1 cellular context compared by ENCODE assay signal in the genomic region with DNA sequence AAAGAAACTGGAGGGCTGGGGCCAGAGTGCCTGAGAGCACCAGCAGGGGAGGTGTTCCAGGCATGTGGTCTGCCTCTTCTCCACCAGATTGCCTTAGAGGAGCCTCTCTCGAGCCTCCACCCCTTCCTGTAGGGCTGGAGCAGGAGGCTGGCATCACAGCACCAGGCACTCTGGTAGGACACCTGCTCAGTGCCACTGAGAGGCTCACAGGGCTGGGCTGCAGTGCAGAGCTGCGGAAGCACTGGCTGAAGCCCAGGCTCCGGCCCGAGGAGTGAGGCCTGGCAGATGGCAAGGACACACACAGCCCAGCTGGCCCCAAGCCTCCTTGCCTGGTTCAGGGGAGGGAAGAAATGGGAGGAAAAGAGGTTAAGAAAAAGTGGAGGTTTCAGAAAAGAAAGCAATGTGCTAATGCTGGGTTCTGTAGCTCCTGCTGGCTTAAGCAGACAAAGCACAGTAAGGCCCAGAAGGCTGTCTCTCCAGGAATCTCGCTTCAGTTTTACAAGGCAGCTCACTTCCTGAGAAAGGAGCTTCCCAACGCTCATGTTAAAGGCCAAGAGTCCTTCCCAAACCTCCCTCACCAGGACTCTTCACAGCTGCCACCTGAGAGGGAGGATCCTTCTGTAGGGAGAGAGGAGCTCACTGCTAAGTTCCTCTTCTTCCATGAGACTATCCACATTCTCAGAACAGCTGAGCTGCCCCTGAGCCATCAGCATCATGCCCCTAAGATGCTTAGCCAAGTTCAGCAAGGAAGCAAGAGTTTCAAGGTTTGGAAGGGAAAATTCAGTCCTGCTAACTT.
TF ChIP-seq lines count a peak whose summit lies in the region.

No MANE protein-coding gene starts in this region.

TF ChIP-seq in GM23338, 12 proteins besides CTCF, POLR2A, EP300 and RAD21 (continued from another document):
- TF ChIP-seq, protein P1, sequence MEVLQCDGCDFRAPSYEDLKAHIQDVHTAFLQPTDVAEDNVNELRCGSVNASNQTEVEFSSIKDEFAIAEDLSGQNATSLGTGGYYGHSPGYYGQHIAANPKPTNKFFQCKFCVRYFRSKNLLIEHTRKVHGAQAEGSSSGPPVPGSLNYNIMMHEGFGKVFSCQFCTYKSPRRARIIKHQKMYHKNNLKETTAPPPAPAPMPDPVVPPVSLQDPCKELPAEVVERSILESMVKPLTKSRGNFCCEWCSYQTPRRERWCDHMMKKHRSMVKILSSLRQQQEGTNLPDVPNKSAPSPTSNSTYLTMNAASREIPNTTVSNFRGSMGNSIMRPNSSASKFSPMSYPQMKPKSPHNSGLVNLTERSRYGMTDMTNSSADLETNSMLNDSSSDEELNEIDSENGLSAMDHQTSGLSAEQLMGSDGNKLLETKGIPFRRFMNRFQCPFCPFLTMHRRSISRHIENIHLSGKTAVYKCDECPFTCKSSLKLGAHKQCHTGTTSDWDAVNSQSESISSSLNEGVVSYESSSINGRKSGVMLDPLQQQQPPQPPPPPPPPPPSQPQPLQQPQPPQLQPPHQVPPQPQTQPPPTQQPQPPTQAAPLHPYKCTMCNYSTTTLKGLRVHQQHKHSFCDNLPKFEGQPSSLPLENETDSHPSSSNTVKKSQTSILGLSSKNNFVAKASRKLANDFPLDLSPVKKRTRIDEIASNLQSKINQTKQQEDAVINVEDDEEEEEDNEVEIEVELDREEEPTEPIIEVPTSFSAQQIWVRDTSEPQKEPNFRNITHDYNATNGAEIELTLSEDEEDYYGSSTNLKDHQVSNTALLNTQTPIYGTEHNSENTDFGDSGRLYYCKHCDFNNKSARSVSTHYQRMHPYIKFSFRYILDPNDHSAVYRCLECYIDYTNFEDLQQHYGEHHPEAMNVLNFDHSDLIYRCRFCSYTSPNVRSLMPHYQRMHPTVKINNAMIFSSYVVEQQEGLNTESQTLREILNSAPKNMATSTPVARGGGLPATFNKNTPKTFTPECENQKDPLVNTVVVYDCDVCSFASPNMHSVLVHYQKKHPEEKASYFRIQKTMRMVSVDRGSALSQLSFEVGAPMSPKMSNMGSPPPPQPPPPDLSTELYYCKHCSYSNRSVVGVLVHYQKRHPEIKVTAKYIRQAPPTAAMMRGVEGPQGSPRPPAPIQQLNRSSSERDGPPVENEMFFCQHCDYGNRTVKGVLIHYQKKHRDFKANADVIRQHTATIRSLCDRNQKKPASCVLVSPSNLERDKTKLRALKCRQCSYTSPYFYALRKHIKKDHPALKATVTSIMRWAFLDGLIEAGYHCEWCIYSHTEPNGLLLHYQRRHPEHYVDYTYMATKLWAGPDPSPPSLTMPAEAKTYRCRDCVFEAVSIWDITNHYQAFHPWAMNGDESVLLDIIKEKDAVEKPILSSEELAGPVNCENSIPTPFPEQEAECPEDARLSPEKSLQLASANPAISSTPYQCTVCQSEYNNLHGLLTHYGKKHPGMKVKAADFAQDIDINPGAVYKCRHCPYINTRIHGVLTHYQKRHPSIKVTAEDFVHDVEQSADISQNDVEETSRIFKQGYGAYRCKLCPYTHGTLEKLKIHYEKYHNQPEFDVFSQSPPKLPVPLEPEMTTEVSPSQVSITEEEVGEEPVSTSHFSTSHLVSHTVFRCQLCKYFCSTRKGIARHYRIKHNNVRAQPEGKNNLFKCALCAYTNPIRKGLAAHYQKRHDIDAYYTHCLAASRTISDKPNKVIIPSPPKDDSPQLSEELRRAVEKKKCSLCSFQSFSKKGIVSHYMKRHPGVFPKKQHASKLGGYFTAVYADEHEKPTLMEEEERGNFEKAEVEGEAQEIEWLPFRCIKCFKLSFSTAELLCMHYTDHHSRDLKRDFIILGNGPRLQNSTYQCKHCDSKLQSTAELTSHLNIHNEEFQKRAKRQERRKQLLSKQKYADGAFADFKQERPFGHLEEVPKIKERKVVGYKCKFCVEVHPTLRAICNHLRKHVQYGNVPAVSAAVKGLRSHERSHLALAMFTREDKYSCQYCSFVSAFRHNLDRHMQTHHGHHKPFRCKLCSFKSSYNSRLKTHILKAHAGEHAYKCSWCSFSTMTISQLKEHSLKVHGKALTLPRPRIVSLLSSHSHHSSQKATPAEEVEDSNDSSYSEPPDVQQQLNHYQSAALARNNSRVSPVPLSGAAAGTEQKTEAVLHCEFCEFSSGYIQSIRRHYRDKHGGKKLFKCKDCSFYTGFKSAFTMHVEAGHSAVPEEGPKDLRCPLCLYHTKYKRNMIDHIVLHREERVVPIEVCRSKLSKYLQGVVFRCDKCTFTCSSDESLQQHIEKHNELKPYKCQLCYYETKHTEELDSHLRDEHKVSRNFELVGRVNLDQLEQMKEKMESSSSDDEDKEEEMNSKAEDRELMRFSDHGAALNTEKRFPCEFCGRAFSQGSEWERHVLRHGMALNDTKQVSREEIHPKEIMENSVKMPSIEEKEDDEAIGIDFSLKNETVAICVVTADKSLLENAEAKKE (CRISPR knock-in tag; IDR thresholded peaks at IDR 0.05), result no peak
- no peak for TF ChIP-seq NANOG (IDR thresholded peaks at IDR 0.05; ENCODE audit: borderline replicate concordance)
- TF ChIP-seq EZH2phosphoT487 (IDR thresholded peaks at IDR 0.05; ENCODE audit: unreplicated experiment), result no peak
- TF ChIP-seq POLR2AphosphoS5 (IDR thresholded peaks at IDR 0.05; ENCODE audit: low read depth), result no peak
- TF ChIP-seq, protein P2, sequence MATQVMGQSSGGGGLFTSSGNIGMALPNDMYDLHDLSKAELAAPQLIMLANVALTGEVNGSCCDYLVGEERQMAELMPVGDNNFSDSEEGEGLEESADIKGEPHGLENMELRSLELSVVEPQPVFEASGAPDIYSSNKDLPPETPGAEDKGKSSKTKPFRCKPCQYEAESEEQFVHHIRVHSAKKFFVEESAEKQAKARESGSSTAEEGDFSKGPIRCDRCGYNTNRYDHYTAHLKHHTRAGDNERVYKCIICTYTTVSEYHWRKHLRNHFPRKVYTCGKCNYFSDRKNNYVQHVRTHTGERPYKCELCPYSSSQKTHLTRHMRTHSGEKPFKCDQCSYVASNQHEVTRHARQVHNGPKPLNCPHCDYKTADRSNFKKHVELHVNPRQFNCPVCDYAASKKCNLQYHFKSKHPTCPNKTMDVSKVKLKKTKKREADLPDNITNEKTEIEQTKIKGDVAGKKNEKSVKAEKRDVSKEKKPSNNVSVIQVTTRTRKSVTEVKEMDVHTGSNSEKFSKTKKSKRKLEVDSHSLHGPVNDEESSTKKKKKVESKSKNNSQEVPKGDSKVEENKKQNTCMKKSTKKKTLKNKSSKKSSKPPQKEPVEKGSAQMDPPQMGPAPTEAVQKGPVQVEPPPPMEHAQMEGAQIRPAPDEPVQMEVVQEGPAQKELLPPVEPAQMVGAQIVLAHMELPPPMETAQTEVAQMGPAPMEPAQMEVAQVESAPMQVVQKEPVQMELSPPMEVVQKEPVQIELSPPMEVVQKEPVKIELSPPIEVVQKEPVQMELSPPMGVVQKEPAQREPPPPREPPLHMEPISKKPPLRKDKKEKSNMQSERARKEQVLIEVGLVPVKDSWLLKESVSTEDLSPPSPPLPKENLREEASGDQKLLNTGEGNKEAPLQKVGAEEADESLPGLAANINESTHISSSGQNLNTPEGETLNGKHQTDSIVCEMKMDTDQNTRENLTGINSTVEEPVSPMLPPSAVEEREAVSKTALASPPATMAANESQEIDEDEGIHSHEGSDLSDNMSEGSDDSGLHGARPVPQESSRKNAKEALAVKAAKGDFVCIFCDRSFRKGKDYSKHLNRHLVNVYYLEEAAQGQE (IDR thresholded peaks at IDR 0.05; ENCODE audit: unreplicated experiment), result no peak
- TF ChIP-seq STAT1 (IDR thresholded peaks at IDR 0.05; ENCODE audit: unreplicated experiment), result no peak
- TF ChIP-seq JUNB (IDR thresholded peaks at IDR 0.05; ENCODE audit: unreplicated experiment), result no peak
